In genomic region chr1:14928886-14929546, GRCh38 we compare ENCODE assay signal across 19 cellular contexts.
DNase-seq lines count a peak whose midpoint lies in the region; TF ChIP-seq lines count a peak whose summit lies in the region.
"Had no signal": no experiment of that assay in that cellular context is flagged by ENCODE, and none has a peak within 500 bp of the region (broad histone marks: within the 10 kb centered on the region; RNA-seq: fewer than 3 reads in every experiment).

No MANE protein-coding gene starts in this region.

- H3K27ac ChIP-seq in suprapubic skin (peak overlapping the region; percentile 79), tibial nerve (no peak overlapping the region)

- TF ChIP-seq CTCF in HFFc6 (IDR thresholded peaks at IDR 0.05) (no peak), chondrocyte (IDR thresholded peaks at IDR 0.05) (no peak), mesothelial cell of epicardium (IDR thresholded peaks at IDR 0.05; ENCODE audit: unreplicated experiment) (no peak), suprapubic skin (IDR thresholded peaks at IDR 0.05) (no peak), tibial nerve (IDR thresholded peaks at IDR 0.05) (no peak)

- H3K36me3 ChIP-seq in suprapubic skin (no peaks in the 10 kb centered on the region), tibial nerve (no peaks in the 10 kb centered on the region)
- H3K36me3 ChIP-seq: uterus had no signal

- peak overlapping the region; percentile 87 for H3K27ac Mint-ChIP-seq in HFFc6
- peak overlapping the region; percentile 36 for H3K27ac Mint-ChIP-seq in chondrocyte (ENCODE audit: unreplicated experiment)
- peak overlapping the region; percentile 88 for H3K27ac Mint-ChIP-seq in mesothelial cell of epicardium
- H3K27ac Mint-ChIP-seq: activated CD8-positive, alpha-beta T cell treated with anti-CD3 and anti-CD28 coated beads, Interleukin-2, amount 10 ng/mL, durations not matched to agents 7 days and 5 days; CD4-positive, alpha-beta T cell; immature natural killer cell had no signal

- no peaks in the 10 kb centered on the region for H3K36me3 Mint-ChIP-seq in HFFc6 (ENCODE audit: low read depth)
- no peaks in the 10 kb centered on the region for H3K36me3 Mint-ChIP-seq in chondrocyte (ENCODE audit: low read depth)
- no peaks in the 10 kb centered on the region for H3K36me3 Mint-ChIP-seq in mesothelial cell of epicardium
- H3K36me3 Mint-ChIP-seq: immature natural killer cell had no signal

- H3K4me3 Mint-ChIP-seq in HFFc6 (peak overlapping the region; percentile 71), chondrocyte (ENCODE audit: unreplicated experiment) (no peak overlapping the region), mesothelial cell of epicardium (no peak overlapping the region)
- H3K4me3 Mint-ChIP-seq: activated CD8-positive, alpha-beta T cell treated with anti-CD3 and anti-CD28 coated beads, Interleukin-2, amount 10 ng/mL, durations not matched to agents 7 days and 5 days; CD4-positive, alpha-beta T cell; immature natural killer cell had no signal

- no peak for DNase-seq in HFFc6
- no peak for DNase-seq in chondrocyte (ENCODE audit: low spot score)
- DNase-seq in mesothelial cell of epicardium (ENCODE audit: low spot score in 2 of 2, unreplicated experiment in 2 of 2) = no peak
- DNase-seq in suprapubic skin (ENCODE audit: low spot score in 2 of 2) = no peak
- no peak for DNase-seq in NCI-H510A (lab: John Stamatoyannopoulos, UW)
- DNase-seq in tibial nerve (ENCODE audit: low spot score in 2 of 2) = no peak
- DNase-seq in iPS-NIHi11 (ENCODE audit: low spot score) = no peak
- DNase-seq: activated CD4-positive, CD25-positive, alpha-beta regulatory T cell treated with anti-CD3 and anti-CD28 coated beads, Interleukin-2, amount 50 U/mL, for 72 hours; activated CD8-positive, alpha-beta T cell treated with anti-CD3 and anti-CD28 coated beads, Interleukin-2, amount 10 ng/mL, durations not matched to agents 7 days and 5 days; CD4-positive, alpha-beta T cell; dermis blood vessel endothelial cell; GF-D8; immature natural killer cell; Kasumi-1; OCI-M1; SHP77 treated with DMSO at 0.1 percent for 48 hours; stimulated activated CD8-positive, alpha-beta memory T cell treated with anti-CD3 and anti-CD28 coated beads, Interleukin-4, amount 100 ng/mL, for 48 hours; SW 1271 had no signal

- peaks cover 6% of the 10 kb centered on the region; the same call in 1 of the 2 replicates for H3K27me3 Mint-ChIP-seq in HFFc6 (ENCODE audit: insufficient read depth)
- H3K27me3 Mint-ChIP-seq in chondrocyte (ENCODE audit: low read depth) = no peaks in the 10 kb centered on the region
- H3K27me3 Mint-ChIP-seq in mesothelial cell of epicardium (ENCODE audit: low read depth) = peaks cover 1% of the 10 kb centered on the region

- peaks cover 49% of the 10 kb centered on the region for H3K4me1 ChIP-seq in suprapubic skin
- peaks cover 0 to 22% (median 8%) of the 10 kb centered on the region in 4 donors for H3K4me1 ChIP-seq in tibial nerve

- H3K4me3 ChIP-seq in suprapubic skin = peak overlapping the region; percentile 17
- H3K4me3 ChIP-seq in tibial nerve = no peak overlapping the region
- H3K4me3 ChIP-seq: uterus had no signal

- H3K4me1 Mint-ChIP-seq in HFFc6 (ENCODE audit: low read depth) (peaks cover 52% of the 10 kb centered on the region), chondrocyte (ENCODE audit: low read depth) (peaks cover 60% of the 10 kb centered on the region), mesothelial cell of epicardium (peaks cover 62% of the 10 kb centered on the region)

- no peaks in the 10 kb centered on the region for H3K9me3 ChIP-seq in suprapubic skin
- no peaks in the 10 kb centered on the region for H3K9me3 ChIP-seq in tibial nerve
- H3K9me3 ChIP-seq: uterus had no signal

- WGBS in suprapubic skin = 74% methylated on average over 2 of the region's 2 CpGs
- 93 to 95% methylated on average over 2 of the region's 2 CpGs for WGBS in tibial nerve, 2 donors

- TF ChIP-seq EP300 in suprapubic skin (IDR thresholded peaks at IDR 0.05) (no peak), tibial nerve (IDR thresholded peaks at IDR 0.05) (no peak)

- TF ChIP-seq POLR2A in suprapubic skin (IDR thresholded peaks at IDR 0.05) (no peak), tibial nerve (IDR thresholded peaks at IDR 0.05) (no peak)

- H3K9me3 Mint-ChIP-seq in HFFc6 (no peaks in the 10 kb centered on the region), chondrocyte (ENCODE audit: low read depth) (no peaks in the 10 kb centered on the region), mesothelial cell of epicardium (no peaks in the 10 kb centered on the region)
- H3K9me3 Mint-ChIP-seq: CD4-positive, alpha-beta T cell had no signal

- no peaks in the 10 kb centered on the region for H3K27me3 ChIP-seq in suprapubic skin
- H3K27me3 ChIP-seq in tibial nerve = peaks cover 0 to 12% of the 10 kb centered on the region in 2 donors
- H3K27me3 ChIP-seq: uterus had no signal

Comparison
In these comparisons a context has a peak if more than half of its experiments do, and no peak if none do; other contexts are left out.
1. H3K27ac Mint-ChIP-seq: peak in every context shown above with its lines; median percentile 88 in mesothelial cell of epicardium; 87 in HFFc6; 36 in chondrocyte.